Comparison of ENCODE assay signal across 1 cellular context in the genomic region with DNA sequence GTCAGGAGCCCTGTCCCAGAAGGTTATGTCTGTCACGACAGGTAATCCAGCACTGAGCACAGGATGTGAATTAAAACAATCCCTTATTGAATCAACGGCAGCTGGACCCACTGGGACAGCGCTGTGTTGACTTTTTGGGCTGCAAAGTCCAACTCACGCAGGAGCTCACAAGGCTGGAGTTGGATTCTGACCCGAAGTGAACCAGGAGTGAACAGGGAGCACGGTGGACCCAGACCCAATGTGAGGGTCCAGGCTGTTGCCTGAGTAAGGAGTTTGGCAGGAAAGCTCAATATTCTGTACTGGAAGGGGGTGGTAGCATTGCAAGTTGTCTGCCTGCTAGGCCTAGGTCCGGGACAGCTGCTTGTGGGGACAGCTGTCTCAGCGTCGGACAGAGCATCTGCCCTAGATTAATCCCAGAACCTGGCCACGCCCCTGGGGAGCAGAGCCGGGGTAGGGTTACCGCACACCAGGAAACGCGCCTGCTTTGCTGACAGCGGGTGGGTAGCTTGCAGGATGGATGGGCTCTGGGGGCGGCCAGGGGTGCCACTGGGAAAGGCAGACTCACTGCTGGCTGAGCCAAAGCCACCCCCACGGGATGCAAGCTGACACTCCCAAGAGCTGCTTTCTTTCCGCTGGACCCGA.
TF ChIP-seq lines count a peak whose summit lies in the region.

No MANE protein-coding gene starts in this region.

TF ChIP-seq in IMR-90, 13 proteins besides CTCF, POLR2A, EP300 and RAD21 (continued from another document):
- TF ChIP-seq, protein P1, sequence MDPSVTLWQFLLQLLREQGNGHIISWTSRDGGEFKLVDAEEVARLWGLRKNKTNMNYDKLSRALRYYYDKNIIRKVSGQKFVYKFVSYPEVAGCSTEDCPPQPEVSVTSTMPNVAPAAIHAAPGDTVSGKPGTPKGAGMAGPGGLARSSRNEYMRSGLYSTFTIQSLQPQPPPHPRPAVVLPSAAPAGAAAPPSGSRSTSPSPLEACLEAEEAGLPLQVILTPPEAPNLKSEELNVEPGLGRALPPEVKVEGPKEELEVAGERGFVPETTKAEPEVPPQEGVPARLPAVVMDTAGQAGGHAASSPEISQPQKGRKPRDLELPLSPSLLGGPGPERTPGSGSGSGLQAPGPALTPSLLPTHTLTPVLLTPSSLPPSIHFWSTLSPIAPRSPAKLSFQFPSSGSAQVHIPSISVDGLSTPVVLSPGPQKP (IDR thresholded peaks at IDR 0.05; ENCODE audit: borderline replicate concordance, low read depth, low read length) = no peak
TF ChIP-seq in IMR-90: peak in this region for 0.
